15 cellular contexts compared by ENCODE assay signal in genomic region chr9:98132806-98133631, GRCh38. TPM values are rescaled to one million over a fixed set of nuclear protein-coding genes. Genes with fewer than 3 reads are reported as not detected.
DNase-seq lines count a peak whose midpoint lies in the region; ATAC-seq, FAIRE-seq and TF ChIP-seq lines count a peak whose summit lies in the region.
"Had no signal": no experiment of that assay in that cellular context is flagged by ENCODE, and none has a peak within 500 bp of the region (broad histone marks: within the 10 kb centered on the region; RNA-seq: fewer than 3 reads in every experiment).

No MANE protein-coding gene starts in this region.

- no peak for TF ChIP-seq RAD21 in HepG2 (CRISPR knock-in tag; IDR thresholded peaks at IDR 0.05)

- 98% methylated on average over 10 of the region's 14 CpGs for WGBS in HepG2 (ENCODE audit: low lambda C conversion rate)

- H3K27ac ChIP-seq in HepG2 (ENCODE audit: extremely low read length, insufficient read depth, low read length) (no peak overlapping the region), upper lobe of right lung (no peak overlapping the region)
- H3K27ac ChIP-seq: colonic mucosa, gastrocnemius medialis, GM23248, parathyroid adenoma had no signal

- in situ Hi-C loops in HepG2 (cut with HindIII; ENCODE audit: extremely low pct_ligation_motif_present, low pct_unique_long_range_greater_than_20kb) = no loop called here

- peaks cover 17 to 68% of the 10 kb centered on the region in 2 experiments; a peak in 4 of 5 replicates for H3K36me3 ChIP-seq in HepG2 (replicated peaks in 1 of 2; ENCODE audit: control insufficient read depth in 1 of 2, insufficient read depth in 2 of 2, low read length in 2 of 2)
- H3K36me3 ChIP-seq in upper lobe of right lung = no peaks in the 10 kb centered on the region
- H3K36me3 ChIP-seq: colonic mucosa, gastrocnemius medialis had no signal

- intact Hi-C loops in HepG2 (cut with micrococcal nuclease; ENCODE audit: unreplicated experiment) = no loop called here
- intact Hi-C loops in upper lobe of right lung (cut with DNase I) = no loop called here

- no peak overlapping the region for H3K4me2 ChIP-seq in HepG2 (ENCODE audit: low read depth, low read length)

- no peaks in the 10 kb centered on the region for H4K20me1 ChIP-seq in HepG2 (ENCODE audit: insufficient read depth, low read length)

- TF ChIP-seq EP300 in HepG2 (IDR thresholded peaks at IDR 0.05; ENCODE audit: low read depth in 2 of 2, low read length in 2 of 2) (no peak), HepG2 (CRISPR knock-in tag; IDR thresholded peaks at IDR 0.05; ENCODE audit: borderline replicate concordance) (no peak)

- no peak for ATAC-seq in HepG2
- no peak for ATAC-seq in upper lobe of right lung
- no peak for ATAC-seq in GM19324 (IDR thresholded peaks at IDR 0.05; ENCODE audit: low FRiP score, unreplicated experiment)
- ATAC-seq: gastrocnemius medialis had no signal

- CTCF ChIA-PET in HepG2 (lab: Yijun Ruan, JAX; ENCODE audit: low intra/inter-chr PET ratio, low total read pairs) = no interaction called here

- no peaks in the 10 kb centered on the region for H3K79me2 ChIP-seq in HepG2 (ENCODE audit: insufficient read depth, low read length)
- H3K79me2 ChIP-seq: parathyroid adenoma had no signal

- H3K9me3 ChIP-seq in HepG2 (ENCODE audit: low read length) (no peaks in the 10 kb centered on the region), upper lobe of right lung (no peaks in the 10 kb centered on the region)
- H3K9me3 ChIP-seq: colonic mucosa, gastrocnemius medialis had no signal

- DNase-seq in DMS79 (lab: John Stamatoyannopoulos, UW) (peak; percentile 20), NCI-H1105 treated with DMSO at 0.1 percent for 48 hours (lab: John Stamatoyannopoulos, UW) (peak; percentile 77), NCI-H82 treated with DMSO at 0.1 percent for 48 hours (lab: John Stamatoyannopoulos, UW; ENCODE audit: unreplicated experiment) (peak; percentile 24), HepG2 (ENCODE audit: low spot score) (no peak), upper lobe of right lung (no peak), HuH-7.5 (ENCODE audit: low spot score) (no peak)
- no peak for DNase-seq in stimulated activated CD4-positive, alpha-beta T cell treated with anti-CD3 and anti-CD28 coated beads, Interleukin-4, amount 100 ng/mL, for 24 hours
- DNase-seq: Calu3; colonic mucosa; gastrocnemius medialis; GM23248; Karpas-422; stimulated activated CD4-positive, alpha-beta T cell treated with anti-CD3 and anti-CD28 coated beads, Interleukin-2, amount 100 ng/mL, for 48 hours had no signal

- no peaks in the 10 kb centered on the region for H3K27me3 ChIP-seq in HepG2 (ENCODE audit: control insufficient read depth in 1 of 2, insufficient read depth in 2 of 2, low read length in 2 of 2)
- H3K27me3 ChIP-seq in upper lobe of right lung = no peaks in the 10 kb centered on the region
- H3K27me3 ChIP-seq: colonic mucosa, gastrocnemius medialis had no signal

- no peak for TF ChIP-seq POLR2A in HepG2 (IDR thresholded peaks at IDR 0.05; ENCODE audit: insufficient read depth in 1 of 2, low read depth in 2 of 2, low read length in 2 of 2)

- H2AFZ ChIP-seq in HepG2 (ENCODE audit: low read length) = no peak overlapping the region
- H2AFZ ChIP-seq: GM23248, parathyroid adenoma had no signal

- H3K4me3 ChIP-seq in HepG2 (replicated peaks in 1 of 3; ENCODE audit: insufficient read depth in 1 of 3, low read depth in 2 of 3, low read length in 3 of 3) (no peak overlapping the region), upper lobe of right lung (no peak overlapping the region)
- H3K4me3 ChIP-seq: colonic mucosa, gastrocnemius medialis, GM23248 had no signal

- no peak for TF ChIP-seq CTCF in HepG2 (CRISPR knock-in tag; IDR thresholded peaks at IDR 0.05)
- TF ChIP-seq CTCF in upper lobe of right lung (IDR thresholded peaks at IDR 0.05) = no peak

- no peak for FAIRE-seq in HepG2 (lab: Jason Lieb, UNC)

- no peak overlapping the region for H3K9ac ChIP-seq in HepG2 (ENCODE audit: insufficient read depth, low read depth, low read length)
- H3K9ac ChIP-seq: GM23248, parathyroid adenoma had no signal

- H3K4me1 ChIP-seq in HepG2 (ENCODE audit: insufficient read depth, low read length) (no peaks in the 10 kb centered on the region), upper lobe of right lung (peaks cover 4% of the 10 kb centered on the region)
- H3K4me1 ChIP-seq: colonic mucosa, gastrocnemius medialis, parathyroid adenoma had no signal

- no TSS peak for BruUV-seq in HepG2 (replicated peaks; lab: Mats Ljungman, UMichigan)

- POLR2A ChIA-PET in HepG2 (lab: Yijun Ruan, JAX) = no interaction called here

TF ChIP-seq in HepG2, 621 proteins besides CTCF, POLR2A, EP300 and RAD21:
- no peak for TF ChIP-seq MBD4 (IDR thresholded peaks at IDR 0.05; ENCODE audit: borderline replicate concordance, low read length)
- peak; percentile 57; the same call in 1 of the 2 replicates for TF ChIP-seq ZNF629 (CRISPR knock-in tag; conservative IDR thresholded peaks at IDR 0.05)
- TF ChIP-seq NCOA2 (CRISPR knock-in tag; IDR thresholded peaks at IDR 0.05) = no peak
- TF ChIP-seq FOXP1 (IDR thresholded peaks at IDR 0.05) = no peak
- TF ChIP-seq FOXP1 (CRISPR knock-in tag; IDR thresholded peaks at IDR 0.05) = no peak

RNA-seq across cellular contexts. Expression of gene TRIM14, which starts 14.0 kb away (rescaled TPM):
- total RNA-seq in HepG2 (2016; rRNA removed; fragmentation: Illumina TruSeq; extraction: Trizol) (13.0 and 13.8 TPM in 2 replicates), upper lobe of right lung (38.7 TPM)
- 2.3 TPM in 2 replicates for total RNA-seq in HepG2 (2016; cell fraction: cytosol; rRNA removed; fragmentation: Illumina TruSeq; extraction: Trizol; ENCODE audit: low read depth)
- total RNA-seq in HepG2 (2016; cell fraction: insoluble cytoplasmic fraction; rRNA removed; fragmentation: Illumina TruSeq; extraction: Trizol) = 12.7 and 13.4 TPM in 2 replicates
- total RNA-seq in HepG2 (2016; cell fraction: membrane; rRNA removed; fragmentation: Illumina TruSeq; extraction: Trizol) = 10.0 and 10.5 TPM in 2 replicates
- total RNA-seq in HepG2 (2016; cell fraction: nucleus; rRNA removed; fragmentation: Illumina TruSeq; extraction: Trizol) = 8.9 and 10.9 TPM in 2 replicates
- 9.2 and 10.7 TPM in 2 replicates for polyA plus RNA-seq in HepG2 (2011; rRNA removed)
- 9.6 and 10.5 TPM in 2 replicates for polyA plus RNA-seq in HepG2 (2011; cell fraction: cytosol; rRNA removed)
- polyA plus RNA-seq in HepG2 (2011; cell fraction: nucleus; rRNA removed) = 17.8 and 18.3 TPM in 2 replicates
- 10.9 and 11.2 TPM in 2 replicates for polyA plus RNA-seq in HepG2 (2012)
- 2.3 and 2.5 TPM in 2 replicates for polyA plus RNA-seq in HepG2 (2016; cell fraction: cytosol; fragmentation: Illumina TruSeq; extraction: Trizol; ENCODE audit: low read depth)
- 20.7 and 23.4 TPM in 2 replicates for polyA plus RNA-seq in HepG2 (2016; cell fraction: insoluble cytoplasmic fraction; fragmentation: Illumina TruSeq; extraction: Trizol; ENCODE audit: low read depth)
- polyA plus RNA-seq in HepG2 (2016; cell fraction: membrane; fragmentation: Illumina TruSeq; extraction: Trizol; ENCODE audit: low read depth) = 10.0 and 10.7 TPM in 2 replicates
- polyA plus RNA-seq in HepG2 (2016; cell fraction: nucleus; fragmentation: Illumina TruSeq; extraction: Trizol; ENCODE audit: insufficient read depth, low read depth) = 27.9 and 30.3 TPM in 2 replicates
- polyA minus RNA-seq in HepG2 (2011; rRNA and poly(A)+ RNA removed; ENCODE audit: low replicate concordance) = 11.5 and 20.5 TPM in 2 replicates
- 7.7 and 8.4 TPM in 2 replicates for polyA minus RNA-seq in HepG2 (2011; cell fraction: cytosol; rRNA and poly(A)+ RNA removed)
- polyA minus RNA-seq in HepG2 (2011; cell fraction: nucleus; rRNA and poly(A)+ RNA removed) = 7.7 and 8.5 TPM in 2 replicates

RNA-seq across cellular contexts. Expression of gene CORO2A, which starts 59.4 kb away (rescaled TPM):
- 14.4 and 19.8 TPM in 2 replicates for total RNA-seq in HepG2 (2016; rRNA removed; fragmentation: Illumina TruSeq; extraction: Trizol)
- 3.5 and 3.6 TPM in 2 replicates for total RNA-seq in HepG2 (2016; cell fraction: cytosol; rRNA removed; fragmentation: Illumina TruSeq; extraction: Trizol; ENCODE audit: low read depth)
- 14.0 and 19.0 TPM in 2 replicates for total RNA-seq in HepG2 (2016; cell fraction: insoluble cytoplasmic fraction; rRNA removed; fragmentation: Illumina TruSeq; extraction: Trizol)
- 12.4 and 12.5 TPM in 2 replicates for total RNA-seq in HepG2 (2016; cell fraction: membrane; rRNA removed; fragmentation: Illumina TruSeq; extraction: Trizol)
- total RNA-seq in HepG2 (2016; cell fraction: nucleus; rRNA removed; fragmentation: Illumina TruSeq; extraction: Trizol) = 8.5 and 10.2 TPM in 2 replicates
- polyA plus RNA-seq in HepG2 (2011; rRNA removed) = 12.9 and 15.3 TPM in 2 replicates
- 12.3 and 15.4 TPM in 2 replicates for polyA plus RNA-seq in HepG2 (2011; cell fraction: cytosol; rRNA removed)
- 7.9 and 8.1 TPM in 2 replicates for polyA plus RNA-seq in HepG2 (2011; cell fraction: nucleus; rRNA removed)
- 5.9 and 8.4 TPM in 2 replicates for polyA plus RNA-seq in HepG2 (2012)
- 5.6 TPM in 2 replicates for polyA plus RNA-seq in HepG2 (2016; cell fraction: cytosol; fragmentation: Illumina TruSeq; extraction: Trizol; ENCODE audit: low read depth)
- polyA plus RNA-seq in HepG2 (2016; cell fraction: insoluble cytoplasmic fraction; fragmentation: Illumina TruSeq; extraction: Trizol; ENCODE audit: low read depth) = 21.2 and 23.2 TPM in 2 replicates
- polyA plus RNA-seq in HepG2 (2016; cell fraction: membrane; fragmentation: Illumina TruSeq; extraction: Trizol; ENCODE audit: low read depth) = 9.4 and 10.3 TPM in 2 replicates
- 21.7 and 22.4 TPM in 2 replicates for polyA plus RNA-seq in HepG2 (2016; cell fraction: nucleus; fragmentation: Illumina TruSeq; extraction: Trizol; ENCODE audit: insufficient read depth, low read depth)
- 7.1 and 26.4 TPM in 2 replicates for polyA minus RNA-seq in HepG2 (2011; rRNA and poly(A)+ RNA removed; ENCODE audit: low replicate concordance)
- polyA minus RNA-seq in HepG2 (2011; cell fraction: cytosol; rRNA and poly(A)+ RNA removed) = 9.8 and 10.3 TPM in 2 replicates
- 4.6 and 5.3 TPM in 2 replicates for polyA minus RNA-seq in HepG2 (2011; cell fraction: nucleus; rRNA and poly(A)+ RNA removed)
- total RNA-seq in upper lobe of right lung = 20.0 TPM

Comparison
In these comparisons a context has a peak if more than half of its experiments do, and no peak if none do; other contexts are left out.
1. DNase-seq: peak in DMS79 (single experiment), NCI-H1105 treated with DMSO at 0.1 percent for 48 hours (single experiment) and NCI-H82 treated with DMSO at 0.1 percent for 48 hours (single experiment); none in HepG2 (single experiment), stimulated activated CD4-positive, alpha-beta T cell treated with anti-CD3 and anti-CD28 coated beads, Interleukin-4, amount 100 ng/mL, for 24 hours (single experiment), upper lobe of right lung (single experiment) and HuH-7.5 (single experiment).